In genomic region chr20:32896521-32897280, GRCh38 we compare ENCODE assay signal across 27 cellular contexts. TPM values are rescaled to one million over a fixed set of nuclear protein-coding genes. Genes with fewer than 3 reads are reported as not detected.
"Had no signal": no experiment of that assay in that cellular context is flagged by ENCODE, and none has a peak within 500 bp of the region (broad histone marks: within the 10 kb centered on the region; RNA-seq: fewer than 3 reads in every experiment).

No MANE protein-coding gene starts in this region.

- H3K4me1 Mint-ChIP-seq: memory B cell; stimulated activated naive B cell treated with anti-CD40 and anti-IgM and Interleukin-4, amounts not matched to agents 10 μg/mL and 1 μg/mL and 100 μg/mL, for 72 hours; stimulated activated naive CD8-positive, alpha-beta T cell treated with anti-CD3 and anti-CD28 coated beads, Interleukin-15, amount 100 ng/mL, for 72 hours had no signal

- DNase-seq: effector memory CD8-positive, alpha-beta T cell; left cardiac atrium; left ventricle myocardium inferior; lower lobe of right lung; midbrain; occipital lobe; psoas muscle; retina; stimulated activated CD4-positive, alpha-beta T cell treated with anti-CD3 and anti-CD28 coated beads, Interleukin-2, amount 100 ng/mL, for 24 hours; stimulated activated CD4-positive, alpha-beta T cell treated with anti-CD3 and anti-CD28 coated beads, Interleukin-4, amount 100 ng/mL, for 4 hours; stimulated activated naive B cell treated with anti-CD40 and anti-IgM and Interleukin-4, amounts not matched to agents 10 μg/mL and 1 μg/mL and 100 μg/mL, for 72 hours; stimulated activated naive CD8-positive, alpha-beta T cell treated with anti-CD3 and anti-CD28 coated beads, Interleukin-15, amount 100 ng/mL, for 72 hours; testis; upper lobe of right lung had no signal

- H3K27me3 Mint-ChIP-seq: effector memory CD8-positive, alpha-beta T cell; memory B cell; natural killer cell treated with Interleukin-12 subunit alpha and Interleukin-12 subunit beta and Interleukin-15 and Interleukin-18, amount 100 ng/mL, for 72 hours; stimulated activated naive B cell treated with anti-CD40 and anti-IgM and Interleukin-4, amounts not matched to agents 10 μg/mL and 1 μg/mL and 100 μg/mL, for 72 hours; stimulated activated naive CD8-positive, alpha-beta T cell treated with anti-CD3 and anti-CD28 coated beads, Interleukin-15, amount 100 ng/mL, for 72 hours had no signal

- FAIRE-seq: keratinocyte had no signal

- H3K9me3 Mint-ChIP-seq: dendritic cell treated with granulocyte-macrophage colony-stimulating factor and Interleukin-4, amounts not matched to agents 40 ng/mL and 50 ng/mL, for 4 days; effector memory CD8-positive, alpha-beta T cell; immature natural killer cell; memory B cell; natural killer cell treated with Interleukin-12 subunit alpha and Interleukin-12 subunit beta and Interleukin-15 and Interleukin-18, amount 100 ng/mL, for 72 hours; neural progenitor cell; stimulated activated naive B cell treated with anti-CD40 and anti-IgM and Interleukin-4, amounts not matched to agents 10 μg/mL and 1 μg/mL and 100 μg/mL, for 72 hours; stimulated activated naive CD8-positive, alpha-beta T cell treated with anti-CD3 and anti-CD28 coated beads, Interleukin-15, amount 100 ng/mL, for 72 hours had no signal

- H3K79me2 ChIP-seq: parathyroid adenoma had no signal

- H3K27me3 ChIP-seq: esophagus muscularis mucosa, neural progenitor cell, testis, tibial nerve, upper lobe of right lung, vagina had no signal

- H2AFZ ChIP-seq: neural progenitor cell, parathyroid adenoma had no signal

- H3K4me1 ChIP-seq: esophagus muscularis mucosa, left ventricle myocardium inferior, lower lobe of right lung, psoas muscle, testis, tibial nerve, upper lobe of right lung, vagina had no signal

- ATAC-seq: effector memory CD8-positive, alpha-beta T cell; left cardiac atrium; lower lobe of right lung; natural killer cell treated with Interleukin-12 subunit alpha and Interleukin-12 subunit beta and Interleukin-15 and Interleukin-18, amount 100 ng/mL, for 72 hours; psoas muscle; sciatic nerve; stimulated activated naive B cell treated with anti-CD40 and anti-IgM and Interleukin-4, amounts not matched to agents 10 μg/mL and 1 μg/mL and 100 μg/mL, for 72 hours; stimulated activated naive CD8-positive, alpha-beta T cell treated with anti-CD3 and anti-CD28 coated beads, Interleukin-15, amount 100 ng/mL, for 72 hours; upper lobe of right lung had no signal

- H3K36me3 ChIP-seq: esophagus muscularis mucosa, left ventricle myocardium inferior, lower lobe of right lung, neural progenitor cell, tibial nerve, upper lobe of right lung, vagina had no signal

- H3K36me3 Mint-ChIP-seq: memory B cell; natural killer cell treated with Interleukin-12 subunit alpha and Interleukin-12 subunit beta and Interleukin-15 and Interleukin-18, amount 100 ng/mL, for 72 hours; neural progenitor cell; stimulated activated naive B cell treated with anti-CD40 and anti-IgM and Interleukin-4, amounts not matched to agents 10 μg/mL and 1 μg/mL and 100 μg/mL, for 72 hours had no signal

- H3K9me3 ChIP-seq: esophagus muscularis mucosa, left ventricle myocardium inferior, lower lobe of right lung, psoas muscle, testis, tibial nerve, upper lobe of right lung, vagina had no signal

- H3K4me2 ChIP-seq: neural progenitor cell had no signal

- H3K27ac ChIP-seq: epithelial cell of prostate, esophagus muscularis mucosa, left ventricle myocardium inferior, lower lobe of right lung, neural progenitor cell, parathyroid adenoma, psoas muscle, skin epidermis, testis, tibial nerve, upper lobe of right lung, vagina had no signal

- H3K9ac ChIP-seq: neural progenitor cell, parathyroid adenoma had no signal

- H3K27ac Mint-ChIP-seq: dendritic cell treated with granulocyte-macrophage colony-stimulating factor and Interleukin-4, amounts not matched to agents 40 ng/mL and 50 ng/mL, for 4 days; effector memory CD8-positive, alpha-beta T cell; immature natural killer cell; memory B cell; stimulated activated naive B cell treated with anti-CD40 and anti-IgM and Interleukin-4, amounts not matched to agents 10 μg/mL and 1 μg/mL and 100 μg/mL, for 72 hours; stimulated activated naive CD8-positive, alpha-beta T cell treated with anti-CD3 and anti-CD28 coated beads, Interleukin-15, amount 100 ng/mL, for 72 hours had no signal

- H3K4me3 ChIP-seq: esophagus muscularis mucosa, left ventricle myocardium inferior, lower lobe of right lung, neural progenitor cell, psoas muscle, skin epidermis, testis, tibial nerve, upper lobe of right lung, vagina had no signal

- H3K4me3 Mint-ChIP-seq: dendritic cell treated with granulocyte-macrophage colony-stimulating factor and Interleukin-4, amounts not matched to agents 40 ng/mL and 50 ng/mL, for 4 days; effector memory CD8-positive, alpha-beta T cell; immature natural killer cell; memory B cell; natural killer cell treated with Interleukin-12 subunit alpha and Interleukin-12 subunit beta and Interleukin-15 and Interleukin-18, amount 100 ng/mL, for 72 hours; neural progenitor cell; stimulated activated naive B cell treated with anti-CD40 and anti-IgM and Interleukin-4, amounts not matched to agents 10 μg/mL and 1 μg/mL and 100 μg/mL, for 72 hours; stimulated activated naive CD8-positive, alpha-beta T cell treated with anti-CD3 and anti-CD28 coated beads, Interleukin-15, amount 100 ng/mL, for 72 hours had no signal

RNA-seq across cellular contexts. Expression of gene EFCAB8, which starts 38.0 kb away (rescaled TPM):
- total RNA-seq: left ventricle myocardium inferior, occipital lobe, vagina had no signal
